Comparison of ENCODE assay signal across 17 cellular contexts in the genomic region with DNA sequence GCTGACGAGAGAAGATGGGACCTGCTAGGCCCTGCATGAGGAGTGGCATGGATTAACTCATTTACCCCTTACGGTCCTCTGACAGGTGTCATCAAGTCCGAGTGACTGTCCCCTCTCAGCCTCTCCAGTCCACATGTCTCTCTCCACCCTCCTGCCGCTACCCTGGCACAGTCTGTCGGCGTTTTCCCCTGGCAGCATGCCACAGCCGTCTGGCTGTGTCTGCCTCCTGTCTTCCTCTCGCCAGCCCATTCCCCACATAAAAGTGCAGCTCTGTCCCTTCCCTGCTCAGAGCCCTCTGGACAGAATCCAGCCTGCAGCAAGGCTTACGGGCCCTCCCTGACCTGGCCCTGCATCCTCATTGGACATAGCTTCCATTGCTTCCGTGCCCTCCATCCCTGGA. TPM values are rescaled to one million over a fixed set of nuclear protein-coding genes. Genes with fewer than 3 reads are reported as not detected.
DNase-seq lines count a peak whose midpoint lies in the region; ATAC-seq and TF ChIP-seq lines count a peak whose summit lies in the region.
"Had no signal": no experiment of that assay in that cellular context is flagged by ENCODE, and none has a peak within 500 bp of the region (broad histone marks: within the 10 kb centered on the region; RNA-seq: fewer than 3 reads in every experiment).

No MANE protein-coding gene starts in this region.

- no peaks in the 10 kb centered on the region for H3K79me2 ChIP-seq in GM23248 (ENCODE audit: insufficient read depth)

- DNase-seq in BE2C (peak; percentile 89), NCI-H2029 (lab: John Stamatoyannopoulos, UW) (peak; percentile 55), cerebellar cortex (ENCODE audit: low spot score) (peak; percentile 75), medulla oblongata (ENCODE audit: extremely low spot score) (peak; percentile 39), HK-2 (ENCODE audit: unreplicated experiment) (no peak), GM23248 (no peak), DMS114 treated with DMSO at 0.1 percent for 48 hours (lab: John Stamatoyannopoulos, UW; ENCODE audit: unreplicated experiment) (no peak)
- DNase-seq: ACHN; activated T-cell treated with anti-CD3 and anti-CD28 coated beads for 4 hours; GOT3; IMR-90; NCI-H1048; NCI-H510A treated with DMSO at 0.1 percent for 48 hours; stimulated activated CD4-positive, alpha-beta T cell treated with anti-CD3 and anti-CD28 coated beads, Interleukin-4, amount 100 ng/mL, for 1 hour; T-helper 1 cell had no signal

- H3K36me3 ChIP-seq in BE2C (peaks cover 7% of the 10 kb centered on the region), GM23248 (ENCODE audit: low read depth) (peaks cover 19% of the 10 kb centered on the region; the same call in 1 of the 2 replicates)

- H3K27ac ChIP-seq in GM23248: no peak overlapping the region
- H3K27ac ChIP-seq: Peyer's patch had no signal

- no peaks in the 10 kb centered on the region for H4K20me1 ChIP-seq in GM23248 (ENCODE audit: insufficient read depth)

- TF ChIP-seq CTCF in BE2C (IDR thresholded peaks at IDR 0.05; ENCODE audit: low read depth, low read length): no peak

- H3K4me3 ChIP-seq in BE2C (ENCODE audit: low read depth, low read length): no peak overlapping the region
- H3K4me3 ChIP-seq in GM23248: no peak overlapping the region
- H3K4me3 ChIP-seq: Peyer's patch had no signal

- H3F3A ChIP-seq in GM23248 (ENCODE audit: insufficient read depth): peaks cover 17% of the 10 kb centered on the region

- WGBS in GM23248 (ENCODE audit: low coverage in 1 of 2, low lambda C conversion rate in 2 of 2, missing lambda C conversion rate in 2 of 2), 2 experiments: 83 to 87% methylated on average over 10 of the region's 10 CpGs

- in situ Hi-C loops in GM23248 (cut with MboI): no loop called here

- H3K9ac ChIP-seq in GM23248: no peak overlapping the region

- H3K4me1 ChIP-seq in BE2C (peaks cover 63% of the 10 kb centered on the region), GM23248 (ENCODE audit: insufficient read depth) (peaks cover 9% of the 10 kb centered on the region)
- H3K4me1 ChIP-seq: Peyer's patch had no signal

- H3K9me2 ChIP-seq in GM23248 (ENCODE audit: insufficient read depth): no peaks in the 10 kb centered on the region

- no peak overlapping the region for H2AFZ ChIP-seq in GM23248

- no peak for ATAC-seq in esophagus mucosa

- H3K27me3 ChIP-seq in BE2C: no peaks in the 10 kb centered on the region
- no peaks in the 10 kb centered on the region for H3K27me3 ChIP-seq in GM23248 (replicated peaks; ENCODE audit: insufficient read depth)
- H3K27me3 ChIP-seq: Peyer's patch had no signal

- H3K9me3 ChIP-seq in BE2C (no peaks in the 10 kb centered on the region), GM23248 (ENCODE audit: low read depth) (no peaks in the 10 kb centered on the region)
- H3K9me3 ChIP-seq: Peyer's patch had no signal

- H3K4me2 ChIP-seq in GM23248 (ENCODE audit: unreplicated experiment): no peak overlapping the region

RNA-seq across cellular contexts. Expression of gene UBE3B, which starts 45.6 kb away (rescaled TPM):
- polyA plus RNA-seq in BE2C (2012; ENCODE audit: insufficient read depth, insufficient read length, low read depth): 31.0 TPM
- 32.0 and 34.7 TPM in 2 replicates for total RNA-seq in GM23248 (2014; rRNA removed; shearing (Covaris generic))
- polyA plus RNA-seq in GM23248 (2016; fragmentation: Nextera tagmentation; extraction: Ambion mirVana): 34.3 and 38.3 TPM in 2 replicates
- total RNA-seq in esophagus mucosa: 29.6 TPM

RNA-seq across cellular contexts. Expression of gene KCTD10, which starts 46.0 kb away (rescaled TPM):
- 69.5 TPM for polyA plus RNA-seq in BE2C (2012; ENCODE audit: insufficient read depth, insufficient read length, low read depth)
- 97.0 and 117 TPM in 2 replicates for total RNA-seq in GM23248 (2014; rRNA removed; shearing (Covaris generic))
- polyA plus RNA-seq in GM23248 (2016; fragmentation: Nextera tagmentation; extraction: Ambion mirVana): 81.1 and 83.4 TPM in 2 replicates
- total RNA-seq in esophagus mucosa: 51.7 TPM

RNA-seq across cellular contexts. Expression of gene MMAB, which starts 50.2 kb away (rescaled TPM):
- 29.5 TPM for polyA plus RNA-seq in BE2C (2012; ENCODE audit: insufficient read depth, insufficient read length, low read depth)
- total RNA-seq in GM23248 (2014; rRNA removed; shearing (Covaris generic)): 6.7 and 12.8 TPM in 2 replicates
- polyA plus RNA-seq in GM23248 (2016; fragmentation: Nextera tagmentation; extraction: Ambion mirVana): 25.4 and 26.8 TPM in 2 replicates
- total RNA-seq in esophagus mucosa: 74.2 TPM

RNA-seq across cellular contexts. Expression of gene MVK, which starts 50.5 kb away (rescaled TPM):
- 38.3 TPM for polyA plus RNA-seq in BE2C (2012; ENCODE audit: insufficient read depth, insufficient read length, low read depth)
- 11.8 and 80.1 TPM in 2 replicates for total RNA-seq in GM23248 (2014; rRNA removed; shearing (Covaris generic))
- polyA plus RNA-seq in GM23248 (2016; fragmentation: Nextera tagmentation; extraction: Ambion mirVana): 6.7 and 7.2 TPM in 2 replicates
- 55.2 TPM for total RNA-seq in esophagus mucosa

Comparison
In these comparisons a context has a peak if more than half of its experiments do, and no peak if none do; other contexts are left out.
1. DNase-seq: peak in BE2C (single experiment), NCI-H2029 (single experiment), cerebellar cortex (single experiment) and medulla oblongata (single experiment); none in HK-2 (single experiment), GM23248 (single experiment) and DMS114 treated with DMSO at 0.1 percent for 48 hours (single experiment).